In genomic region chr9:37300620-37301368, GRCh38 we compare ENCODE assay signal across 9 cellular contexts.
DNase-seq lines count a peak whose midpoint lies in the region; ATAC-seq, FAIRE-seq and TF ChIP-seq lines count a peak whose summit lies in the region.
"Had no signal": no experiment of that assay in that cellular context is flagged by ENCODE, and none has a peak within 500 bp of the region (broad histone marks: within the 10 kb centered on the region; RNA-seq: fewer than 3 reads in every experiment).

No MANE protein-coding gene starts in this region.

- WGBS in psoas muscle, 3 donors = 55 to 73% (median 66%) methylated on average over 1 of the region's 1 CpG
- WGBS in tibial nerve, 2 donors = 28 to 30% methylated on average over 1 of the region's 1 CpG

- H3K4me1 Mint-ChIP-seq in astrocyte (ENCODE audit: low read depth, unreplicated experiment) (peaks cover 11% of the 10 kb centered on the region), osteocyte (ENCODE audit: unreplicated experiment) (peaks cover 21% of the 10 kb centered on the region)

- TF ChIP-seq POLR2A in tibial nerve (IDR thresholded peaks at IDR 0.05) = no peak

- no peak for TF ChIP-seq EP300 in tibial nerve (IDR thresholded peaks at IDR 0.05)

- H3K4me3 Mint-ChIP-seq in astrocyte (ENCODE audit: unreplicated experiment) (no peak overlapping the region), osteocyte (ENCODE audit: unreplicated experiment) (no peak overlapping the region)
- H3K4me3 Mint-ChIP-seq: H9 had no signal

- no peaks in the 10 kb centered on the region for H3K36me3 ChIP-seq in astrocyte (ENCODE audit: insufficient read depth, low read length)
- H3K36me3 ChIP-seq in HAP-1 (replicated peaks) = no peaks in the 10 kb centered on the region; the same call in 1 of the 2 replicates
- H3K36me3 ChIP-seq in psoas muscle (ENCODE audit: insufficient read depth in 1 of 2, low read depth in 1 of 2) = peaks cover 2 to 19% of the 10 kb centered on the region in 2 donors
- peaks cover 0 to 18% (median 0%) of the 10 kb centered on the region in 3 donors for H3K36me3 ChIP-seq in tibial nerve

- H3K27me3 ChIP-seq in astrocyte (ENCODE audit: insufficient read depth, low read length) (no peaks in the 10 kb centered on the region), HAP-1 (ENCODE audit: low read depth) (no peaks in the 10 kb centered on the region), psoas muscle (ENCODE audit: insufficient read depth in 3 of 3, low read length in 2 of 3) (no peaks in the 10 kb centered on the region), tibial nerve (no peaks in the 10 kb centered on the region)

- peaks cover 8% of the 10 kb centered on the region for H3K79me2 ChIP-seq in astrocyte (ENCODE audit: insufficient read depth, low read length)

- no peaks in the 10 kb centered on the region for H3K9me3 ChIP-seq in astrocyte (ENCODE audit: insufficient read depth, low read depth, low read length)
- no peaks in the 10 kb centered on the region for H3K9me3 ChIP-seq in HAP-1
- H3K9me3 ChIP-seq in psoas muscle = no peaks in the 10 kb centered on the region
- H3K9me3 ChIP-seq in tibial nerve = no peaks in the 10 kb centered on the region

- DNase-seq in GM18507 (ENCODE audit: extremely low spot score, insufficient read length, low read depth) = no peak
- DNase-seq in HT1080 (ENCODE audit: low read depth) = peak; percentile 37
- DNase-seq in astrocyte (ENCODE audit: low read depth) = peak; percentile 30
- no peak for DNase-seq in osteocyte (ENCODE audit: extremely low spot score, unreplicated experiment)
- no peak for DNase-seq in HAP-1 (ENCODE audit: low spot score in 2 of 2)
- DNase-seq in psoas muscle = no peak
- DNase-seq in tibial nerve (ENCODE audit: low spot score in 2 of 2) = no peak
- DNase-seq: H9, midbrain had no signal

- H3K9ac ChIP-seq in astrocyte (ENCODE audit: low read length) = no peak overlapping the region

- H3K9me3 Mint-ChIP-seq in astrocyte (ENCODE audit: unreplicated experiment) (no peaks in the 10 kb centered on the region), osteocyte (ENCODE audit: unreplicated experiment) (no peaks in the 10 kb centered on the region)
- H3K9me3 Mint-ChIP-seq: H9 had no signal

- H3K27me3 Mint-ChIP-seq in astrocyte (ENCODE audit: low read depth, unreplicated experiment) (no peaks in the 10 kb centered on the region), osteocyte (ENCODE audit: unreplicated experiment) (no peaks in the 10 kb centered on the region)

- H3K27ac Mint-ChIP-seq in astrocyte (ENCODE audit: unreplicated experiment) (peak overlapping the region; percentile 96), osteocyte (ENCODE audit: unreplicated experiment) (peak overlapping the region; percentile 81)
- H3K27ac Mint-ChIP-seq: H9 had no signal

- H3K27ac ChIP-seq in astrocyte (ENCODE audit: low read depth, low read length) (no peak overlapping the region), psoas muscle (no peak overlapping the region), tibial nerve (no peak overlapping the region)

- H3K36me3 Mint-ChIP-seq in astrocyte (ENCODE audit: low read depth, unreplicated experiment) = peaks cover 2% of the 10 kb centered on the region
- H3K36me3 Mint-ChIP-seq in osteocyte (ENCODE audit: unreplicated experiment) = peaks cover 14% of the 10 kb centered on the region

- no peak overlapping the region for H3K4me2 ChIP-seq in astrocyte (ENCODE audit: low read length)

- no peak overlapping the region for H3K4me3 ChIP-seq in astrocyte (ENCODE audit: insufficient read depth, low read depth, low read length)
- no peak overlapping the region for H3K4me3 ChIP-seq in HAP-1
- H3K4me3 ChIP-seq in psoas muscle = no peak overlapping the region
- H3K4me3 ChIP-seq in tibial nerve = no peak overlapping the region

- intact Hi-C loops in psoas muscle (cut with DNase I) = loop anchor here in 1 of 2 donors (10.0 kb wide), 1 partner anchor 96 kb away; no protein-coding TSS in a partner anchor

- H4K20me1 ChIP-seq in astrocyte (ENCODE audit: insufficient read depth, low read length) = no peaks in the 10 kb centered on the region

- TF ChIP-seq CTCF in astrocyte (IDR thresholded peaks at IDR 0.05; ENCODE audit: insufficient read depth, low read depth, low read length) (no peak), osteocyte (IDR thresholded peaks at IDR 0.05) (no peak), psoas muscle (IDR thresholded peaks at IDR 0.05) (no peak), tibial nerve (IDR thresholded peaks at IDR 0.05) (no peak)

- FAIRE-seq in GM18507 (lab: Jason Lieb, UNC) (peak; percentile 76), astrocyte (lab: Jason Lieb, UNC) (no peak)

- peaks cover 4% of the 10 kb centered on the region for H3K4me1 ChIP-seq in astrocyte (ENCODE audit: insufficient read depth, low read length)
- H3K4me1 ChIP-seq in HAP-1 = no peaks in the 10 kb centered on the region
- H3K4me1 ChIP-seq in psoas muscle = peaks cover 4% of the 10 kb centered on the region
- peaks cover 0 to 6% (median 4%) of the 10 kb centered on the region in 4 donors for H3K4me1 ChIP-seq in tibial nerve

- in situ Hi-C loops in HAP-1 (cut with MboI; ENCODE audit: low sequenced_read_pairs) = no loop called here

- ATAC-seq in psoas muscle = no peak

- no peak overlapping the region for H2AFZ ChIP-seq in astrocyte (ENCODE audit: low read depth, low read length)

Comparison
In these comparisons a context has a peak if more than half of its experiments do, and no peak if none do; other contexts are left out.
1. DNase-seq: peak in HT1080 (single experiment) and astrocyte (single experiment); none in GM18507 (single experiment), osteocyte (single experiment), HAP-1 (0 of 2), psoas muscle (0 of 2) and tibial nerve (0 of 2).